Comparison of ENCODE assay signal across 8 cellular contexts in genomic region chr17:40318835-40319332, GRCh38. TPM values are rescaled to one million over a fixed set of nuclear protein-coding genes. Genes with fewer than 3 reads are reported as not detected.
DNase-seq lines count a peak whose midpoint lies in the region; ATAC-seq and TF ChIP-seq lines count a peak whose summit lies in the region.

No MANE protein-coding gene starts in this region.

- DNase-seq in T-helper 1 cell (no peak), kidney epithelial cell (ENCODE audit: low read depth) (no peak), AG20443 (ENCODE audit: low spot score) (no peak), DMS114 treated with DMSO at 0.1 percent for 48 hours (lab: John Stamatoyannopoulos, UW; ENCODE audit: unreplicated experiment) (no peak)

- peak overlapping the region; percentile 90 for H3K4me3 Mint-ChIP-seq in T-helper 1 cell treated with Interleukin-12 subunit alpha and Interleukin-12 subunit beta and Interleukin-4 antibody, amounts not matched to agents 30 μg/mL and 1 μg/mL, for 36 hours
- peak overlapping the region; percentile 97 for H3K4me3 Mint-ChIP-seq in activated naive CD4-positive, alpha-beta T cell treated with anti-CD3 and anti-CD28 coated beads, Interleukin-2, amount 50 U/mL, for 24 hours

- H3K27ac ChIP-seq in thymus (ENCODE audit: low read depth) = no peak overlapping the region

- no peaks in the 10 kb centered on the region for H3K36me3 ChIP-seq in kidney epithelial cell (ENCODE audit: control insufficient read depth, insufficient read depth, low read length)
- H3K36me3 ChIP-seq in thymus (ENCODE audit: control insufficient read depth, insufficient read depth) = no peaks in the 10 kb centered on the region

- WGBS in thymus = 23% methylated on average over 13 of the region's 13 CpGs

- ATAC-seq in GM18907 (IDR thresholded peaks at IDR 0.05; ENCODE audit: unreplicated experiment) = no peak

- peak; percentile 34 for TF ChIP-seq CTCF in kidney epithelial cell (IDR thresholded peaks at IDR 0.05; ENCODE audit: insufficient read depth, low read length, poor library complexity, severe bottlenecking)

- peak overlapping the region; percentile 79 for H3K4me3 ChIP-seq in kidney epithelial cell (ENCODE audit: low read depth, low read length)
- H3K4me3 ChIP-seq in thymus (ENCODE audit: low read length) = peak overlapping the region; percentile 66

- no peaks in the 10 kb centered on the region for H3K9me3 Mint-ChIP-seq in T-helper 1 cell treated with Interleukin-12 subunit alpha and Interleukin-12 subunit beta and Interleukin-4 antibody, amounts not matched to agents 30 μg/mL and 1 μg/mL, for 36 hours
- H3K9me3 Mint-ChIP-seq in activated naive CD4-positive, alpha-beta T cell treated with anti-CD3 and anti-CD28 coated beads, Interleukin-2, amount 50 U/mL, for 24 hours = no peaks in the 10 kb centered on the region

- peaks cover 81% of the 10 kb centered on the region for H3K4me1 Mint-ChIP-seq in T-helper 1 cell treated with Interleukin-12 subunit alpha and Interleukin-12 subunit beta and Interleukin-4 antibody, amounts not matched to agents 30 μg/mL and 1 μg/mL, for 36 hours (ENCODE audit: low read depth)
- H3K4me1 Mint-ChIP-seq in activated naive CD4-positive, alpha-beta T cell treated with anti-CD3 and anti-CD28 coated beads, Interleukin-2, amount 50 U/mL, for 24 hours = peaks cover 67% of the 10 kb centered on the region

- H3K27me3 ChIP-seq in kidney epithelial cell (ENCODE audit: control insufficient read depth, insufficient read depth, low read length) (no peaks in the 10 kb centered on the region), thymus (ENCODE audit: control insufficient read depth, insufficient read depth) (peaks cover 2% of the 10 kb centered on the region)

- H3K9me3 ChIP-seq in thymus (ENCODE audit: control insufficient read depth) = no peaks in the 10 kb centered on the region

- H3K4me1 ChIP-seq in thymus (ENCODE audit: control insufficient read depth, insufficient read depth, low read length) = peaks cover 81% of the 10 kb centered on the region

- H3K27ac Mint-ChIP-seq in T-helper 1 cell treated with Interleukin-12 subunit alpha and Interleukin-12 subunit beta and Interleukin-4 antibody, amounts not matched to agents 30 μg/mL and 1 μg/mL, for 36 hours = peak overlapping the region; percentile 86
- peak overlapping the region; percentile 94 for H3K27ac Mint-ChIP-seq in activated naive CD4-positive, alpha-beta T cell treated with anti-CD3 and anti-CD28 coated beads, Interleukin-2, amount 50 U/mL, for 24 hours

- H3K36me3 Mint-ChIP-seq in T-helper 1 cell treated with Interleukin-12 subunit alpha and Interleukin-12 subunit beta and Interleukin-4 antibody, amounts not matched to agents 30 μg/mL and 1 μg/mL, for 36 hours (ENCODE audit: low read depth) = peaks cover 2% of the 10 kb centered on the region
- peaks cover 2% of the 10 kb centered on the region for H3K36me3 Mint-ChIP-seq in activated naive CD4-positive, alpha-beta T cell treated with anti-CD3 and anti-CD28 coated beads, Interleukin-2, amount 50 U/mL, for 24 hours

- no peaks in the 10 kb centered on the region for H3K27me3 Mint-ChIP-seq in T-helper 1 cell treated with Interleukin-12 subunit alpha and Interleukin-12 subunit beta and Interleukin-4 antibody, amounts not matched to agents 30 μg/mL and 1 μg/mL, for 36 hours (ENCODE audit: low read depth)
- no peaks in the 10 kb centered on the region for H3K27me3 Mint-ChIP-seq in activated naive CD4-positive, alpha-beta T cell treated with anti-CD3 and anti-CD28 coated beads, Interleukin-2, amount 50 U/mL, for 24 hours

RNA-seq across cellular contexts. Expression of gene RARA, which starts 9.9 kb away (rescaled TPM):
- total RNA-seq in kidney epithelial cell = 48.2 and 57.2 TPM in 2 replicates
- 17.1 TPM for polyA plus RNA-seq in thymus

RNA-seq across cellular contexts. Expression of gene CDC6, which starts 31.2 kb away (rescaled TPM):
- 7.9 and 8.8 TPM in 2 replicates for total RNA-seq in kidney epithelial cell
- 1.3 TPM for polyA plus RNA-seq in thymus

RNA-seq across cellular contexts. Expression of gene GJD3, which starts 45.7 kb away (rescaled TPM):
- 1.1 TPM in 1 of 2 replicates, not detected in the other for total RNA-seq in kidney epithelial cell
- 0.34 TPM for polyA plus RNA-seq in thymus
